In the genomic region with DNA sequence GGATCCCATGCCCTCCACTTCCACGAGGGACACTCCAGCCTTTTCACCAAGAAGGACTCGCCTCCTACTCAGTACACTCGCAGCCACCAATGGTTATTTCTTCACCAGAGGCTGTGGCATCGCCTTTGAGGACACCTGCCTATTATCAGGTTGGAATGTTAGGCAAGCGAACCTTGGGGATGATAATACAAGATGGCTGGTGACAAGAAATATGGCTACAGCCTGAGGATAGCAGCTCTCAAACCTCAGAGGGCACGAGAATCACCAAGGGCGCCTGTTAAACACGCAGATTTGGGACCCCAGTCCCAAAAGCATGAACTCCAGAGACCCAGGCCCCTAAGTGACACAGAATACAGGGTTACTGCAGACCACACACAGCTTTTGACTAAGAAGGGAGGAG, we compare ENCODE assay signal across 1 cellular context.
TF ChIP-seq lines count a peak whose summit lies in the region.

No MANE protein-coding gene starts in this region.

TF ChIP-seq in SK-N-SH treated with all-trans-retinoic acid at 6 μM for 48 hours, 23 proteins besides CTCF, POLR2A, EP300 and RAD21 (continued from another document):
- TF ChIP-seq PPARA (CRISPR knock-in tag; IDR thresholded peaks at IDR 0.05; ENCODE audit: borderline replicate concordance) (no peak), CREB5 (CRISPR knock-in tag; IDR thresholded peaks at IDR 0.05; ENCODE audit: low read depth) (no peak)
